Comparison of ENCODE assay signal across 9 cellular contexts in genomic region chr18:5894613-5895299, GRCh38. TPM values are rescaled to one million over a fixed set of nuclear protein-coding genes. Genes with fewer than 3 reads are reported as not detected.
A peak's percentile ranks its signal among the peaks of the same experiment; 100 is the strongest.
DNase-seq lines count a peak whose midpoint lies in the region; ATAC-seq and TF ChIP-seq lines count a peak whose summit lies in the region.
"Had no signal": no experiment of that assay in that cellular context is flagged by ENCODE, and none has a peak within 500 bp of the region (broad histone marks: within the 10 kb centered on the region; RNA-seq: fewer than 3 reads in every experiment).

No MANE protein-coding gene starts in this region.

- no peak overlapping the region for H3K27ac Mint-ChIP-seq in Calu3 (ENCODE audit: unreplicated experiment)

- H3K36me3 ChIP-seq in KMS-11 (ENCODE audit: insufficient read depth) = no peaks in the 10 kb centered on the region

- no peaks in the 10 kb centered on the region for H3K36me3 Mint-ChIP-seq in Calu3 (ENCODE audit: insufficient read depth, unreplicated experiment)

- BruUV-seq in Calu3 (replicated peaks; lab: Mats Ljungman, UMichigan) = no TSS peak

- no peaks in the 10 kb centered on the region for H4K20me1 ChIP-seq in KMS-11 (ENCODE audit: insufficient read depth)

- H3K27ac ChIP-seq in KMS-11 = no peak overlapping the region
- H3K27ac ChIP-seq: HL-60 had no signal

- peak; percentile 35 for DNase-seq in GM10248 (ENCODE audit: extremely low spot score)
- DNase-seq in fibroblast of the aortic adventitia (ENCODE audit: low read depth) = no peak
- DNase-seq in posterior vena cava (ENCODE audit: low spot score) = peak; percentile 81
- no peak for DNase-seq in UCSD-AML1 (lab: John Stamatoyannopoulos, UW; ENCODE audit: unreplicated experiment)
- DNase-seq in Calu3 = no peak
- DNase-seq in DMS114 treated with DMSO at 0.1 percent for 48 hours (lab: John Stamatoyannopoulos, UW; ENCODE audit: unreplicated experiment) = no peak

- H3K4me3 ChIP-seq in KMS-11 (IDR thresholded peaks at IDR 0.05; ENCODE audit: insufficient read depth, low read depth, low read length) = no peak overlapping the region
- H3K4me3 ChIP-seq in fibroblast of the aortic adventitia (ENCODE audit: low read depth, low read length) = peak overlapping the region; percentile 44

- no peak overlapping the region for H3K4me3 Mint-ChIP-seq in Calu3 (ENCODE audit: low read depth, unreplicated experiment)

- peaks cover under 1% of the 10 kb centered on the region for H3K4me1 Mint-ChIP-seq in Calu3 (ENCODE audit: low read depth, unreplicated experiment)

- H2AFZ ChIP-seq in KMS-11 (ENCODE audit: low read depth) = peak overlapping the region; percentile 49; the same call in 1 of the 2 replicates

- peaks cover 11% of the 10 kb centered on the region; the same call in 1 of the 2 replicates for H3K27me3 ChIP-seq in KMS-11 (ENCODE audit: insufficient read depth, low read depth)

- no peaks in the 10 kb centered on the region for H3K9me3 Mint-ChIP-seq in Calu3 (ENCODE audit: low read depth, unreplicated experiment)

- no peak overlapping the region for H3K9ac ChIP-seq in KMS-11

- intact Hi-C loops in posterior vena cava (cut with DNase I) (no loop called here), Calu3 (cut with micrococcal nuclease; ENCODE audit: unreplicated experiment) (no loop called here)

- H3K4me2 ChIP-seq in KMS-11 = peak overlapping the region; percentile 39

- TF ChIP-seq CTCF in GM10248 (IDR thresholded peaks at IDR 0.05; ENCODE audit: control extremely low read depth, extremely low read depth, low read depth, missing control alignments) (no peak), KMS-11 (conservative IDR thresholded peaks at IDR 0.05; ENCODE audit: low read depth, low read length) (no peak), fibroblast of the aortic adventitia (IDR thresholded peaks at IDR 0.05; ENCODE audit: insufficient read depth, low read length) (no peak), Calu3 (IDR thresholded peaks at IDR 0.05; ENCODE audit: unreplicated experiment) (no peak)

- no peaks in the 10 kb centered on the region for H3K4me1 ChIP-seq in KMS-11 (ENCODE audit: low read depth, poor library complexity, severe bottlenecking)

- no peak for ATAC-seq in GM18511 (IDR thresholded peaks at IDR 0.05; ENCODE audit: unreplicated experiment)

- CTCF ChIA-PET in GM10248 (lab: Yijun Ruan, JAX) (interaction anchor here (1.6 to 7.9 kb wide), 3 partner anchors 16 to 34 kb away, joined by 3 to 95 read pairs (median 3); no protein-coding TSS in a partner anchor), Calu3 (lab: Charles Lee) (no interaction called here)

- H3K79me2 ChIP-seq in KMS-11 (ENCODE audit: insufficient read depth, low read depth) = no peaks in the 10 kb centered on the region

- H3K27me3 Mint-ChIP-seq in Calu3 (ENCODE audit: unreplicated experiment) = peaks cover 15% of the 10 kb centered on the region

- POLR2A ChIA-PET in GM10248 (lab: Yijun Ruan, JAX) = no interaction called here

RNA-seq across cellular contexts. Expression of gene TMEM200C, which starts 0.6 kb away (rescaled TPM):
- 0.33 and 0.36 TPM in 2 replicates for total RNA-seq in fibroblast of the aortic adventitia (ENCODE audit: low replicate concordance)
- 1 to 10 TPM; 2.7 to 3.9 TPM for total RNA-seq in posterior vena cava
- total RNA-seq in Calu3 (2022) = not detected in 2 replicates

Comparison
In these comparisons a context has a peak if more than half of its experiments do, and no peak if none do; other contexts are left out.
1. DNase-seq: peak in GM10248 (single experiment) and posterior vena cava (single experiment); none in fibroblast of the aortic adventitia (single experiment), UCSD-AML1 (single experiment), Calu3 (single experiment) and DMS114 treated with DMSO at 0.1 percent for 48 hours (single experiment).